Comparison of ENCODE assay signal across 8 cellular contexts in genomic region chr2:103627301-103627700, GRCh38.
"Had no signal": no experiment of that assay in that cellular context is flagged by ENCODE, and none has a peak within 500 bp of the region (broad histone marks: within the 10 kb centered on the region; RNA-seq: fewer than 3 reads in every experiment).

No MANE protein-coding gene starts in this region.

- H3K4me3 ChIP-seq: K562 had no signal

- FAIRE-seq: HepG2, HTR-8/SVneo, K562 had no signal

- DNase-seq: IMR-90, KBM-7, KG1 had no signal

- H3K27ac ChIP-seq: HL-60, KMS-11 had no signal

- ATAC-seq: HepG2, K562 had no signal
